Comparison of ENCODE assay signal across 17 cellular contexts in genomic region chr10:132714906-132715790, GRCh38.
DNase-seq lines count a peak whose midpoint lies in the region; ATAC-seq and TF ChIP-seq lines count a peak whose summit lies in the region.
"Had no signal": no experiment of that assay in that cellular context is flagged by ENCODE, and none has a peak within 500 bp of the region (broad histone marks: within the 10 kb centered on the region; RNA-seq: fewer than 3 reads in every experiment).

No MANE protein-coding gene starts in this region.

- H3K9me3 Mint-ChIP-seq in WTC11 = peaks cover 10% of the 10 kb centered on the region
- H3K9me3 Mint-ChIP-seq: activated T-helper 17 cell treated with anti-CD3 and anti-CD28 coated beads, Interleukin-2, amount 50 U/mL, for 72 hours; central memory CD8-positive, alpha-beta T cell had no signal

- TF ChIP-seq CTCF in WTC11 (IDR thresholded peaks at IDR 0.05) (no peak), prostate gland (IDR thresholded peaks at IDR 0.05) (no peak)

- peaks cover 15% of the 10 kb centered on the region for H3K4me1 Mint-ChIP-seq in WTC11
- H3K4me1 Mint-ChIP-seq: B cell; central memory CD8-positive, alpha-beta T cell had no signal

- H3K27ac Mint-ChIP-seq in WTC11 = no peak overlapping the region
- H3K27ac Mint-ChIP-seq: activated T-helper 17 cell treated with anti-CD3 and anti-CD28 coated beads, Interleukin-2, amount 50 U/mL, for 72 hours; B cell had no signal

- intact Hi-C loops in Right ventricle myocardium superior (cut with DNase I) (no loop called here), prostate gland (cut with DNase I) (no loop called here)

- TF ChIP-seq POLR2A in prostate gland (IDR thresholded peaks at IDR 0.05) = no peak

- H3K27me3 ChIP-seq in prostate gland (replicated peaks; ENCODE audit: insufficient read depth) = no peaks in the 10 kb centered on the region

- ATAC-seq in WTC11 = no peak
- no peak for ATAC-seq in Right ventricle myocardium superior (ENCODE audit: poor library complexity)
- no peak for ATAC-seq in GM18858 (IDR thresholded peaks at IDR 0.05; ENCODE audit: unreplicated experiment)
- no peak for ATAC-seq in GM21423 (IDR thresholded peaks at IDR 0.05; ENCODE audit: unreplicated experiment)
- ATAC-seq: activated T-helper 17 cell treated with anti-CD3 and anti-CD28 coated beads, Interleukin-2, amount 50 U/mL, for 72 hours; GM12878; PC-3 had no signal

- H3K4me1 ChIP-seq in prostate gland (replicated peaks) = no peaks in the 10 kb centered on the region

- H3K27me3 Mint-ChIP-seq in WTC11 (ENCODE audit: low read depth) = no peaks in the 10 kb centered on the region
- H3K27me3 Mint-ChIP-seq: activated T-helper 17 cell treated with anti-CD3 and anti-CD28 coated beads, Interleukin-2, amount 50 U/mL, for 72 hours; B cell; central memory CD8-positive, alpha-beta T cell had no signal

- CTCF ChIA-PET in WTC11 (lab: Charles Lee) = interaction anchor here (1.3 kb wide), 1 partner anchor 61 kb away, joined by 3 read pairs; no protein-coding TSS in a partner anchor

- no peaks in the 10 kb centered on the region for H3K36me3 ChIP-seq in prostate gland

- H3K36me3 Mint-ChIP-seq in WTC11 = no peaks in the 10 kb centered on the region

- DNase-seq in WTC11 (ENCODE audit: low spot score) = no peak
- peak; percentile 20 for DNase-seq in Right ventricle myocardium superior
- DNase-seq in midbrain (lab: John Stamatoyannopoulos, UW) = peak; percentile 21
- peak; percentile 48 for DNase-seq in superior temporal gyrus (ENCODE audit: extremely low spot score)
- no peak for DNase-seq in NCI-H1417 (lab: John Stamatoyannopoulos, UW)
- DNase-seq in prostate gland (ENCODE audit: low spot score) = no peak
- DNase-seq: activated CD4-positive, alpha-beta T cell treated with anti-CD3 and anti-CD28 coated beads for 1 hour; NCI-H146; NCI-H774; PC-3; T-helper 9 cell had no signal

- peak overlapping the region; percentile 35; the same call in 1 of the 2 replicates for H3K4me3 Mint-ChIP-seq in WTC11
- H3K4me3 Mint-ChIP-seq: activated T-helper 17 cell treated with anti-CD3 and anti-CD28 coated beads, Interleukin-2, amount 50 U/mL, for 72 hours; B cell; central memory CD8-positive, alpha-beta T cell had no signal

- POLR2A ChIA-PET in WTC11 (lab: Charles Lee) = no interaction called here

- no peak overlapping the region for H3K27ac ChIP-seq in prostate gland

- H3K9me3 ChIP-seq in prostate gland = no peaks in the 10 kb centered on the region

- H3K4me3 ChIP-seq in prostate gland = no peak overlapping the region
- H3K4me3 ChIP-seq: GM12878 had no signal

- WGBS in prostate gland = 90% methylated on average over 26 of the region's 26 CpGs

TF ChIP-seq in WTC11, 78 proteins besides CTCF, POLR2A, EP300 and RAD21:
- TF ChIP-seq RORB (CRISPR knock-in tag; IDR thresholded peaks at IDR 0.05) (no peak), ZNF416 (CRISPR knock-in tag; IDR thresholded peaks at IDR 0.05) (no peak), RELA (CRISPR knock-in tag; IDR thresholded peaks at IDR 0.05; ENCODE audit: borderline replicate concordance) (no peak), E2F1 (CRISPR knock-in tag; IDR thresholded peaks at IDR 0.05) (no peak)
- TF ChIP-seq, protein P1, sequence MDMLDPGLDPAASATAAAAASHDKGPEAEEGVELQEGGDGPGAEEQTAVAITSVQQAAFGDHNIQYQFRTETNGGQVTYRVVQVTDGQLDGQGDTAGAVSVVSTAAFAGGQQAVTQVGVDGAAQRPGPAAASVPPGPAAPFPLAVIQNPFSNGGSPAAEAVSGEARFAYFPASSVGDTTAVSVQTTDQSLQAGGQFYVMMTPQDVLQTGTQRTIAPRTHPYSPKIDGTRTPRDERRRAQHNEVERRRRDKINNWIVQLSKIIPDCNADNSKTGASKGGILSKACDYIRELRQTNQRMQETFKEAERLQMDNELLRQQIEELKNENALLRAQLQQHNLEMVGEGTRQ (CRISPR knock-in tag; IDR thresholded peaks at IDR 0.05) = no peak

Comparison
In these comparisons a context has a peak if more than half of its experiments do, and no peak if none do; other contexts are left out.
1. DNase-seq: peak in Right ventricle myocardium superior (single experiment), midbrain (single experiment) and superior temporal gyrus (single experiment); none in WTC11 (single experiment), NCI-H1417 (0 of 3) and prostate gland (single experiment).